Comparison of ENCODE assay signal across 15 cellular contexts in genomic region chr15:95286911-95287769, GRCh38.
DNase-seq lines count a peak whose midpoint lies in the region; ATAC-seq and TF ChIP-seq lines count a peak whose summit lies in the region.
"Had no signal": no experiment of that assay in that cellular context is flagged by ENCODE, and none has a peak within 500 bp of the region (broad histone marks: within the 10 kb centered on the region; RNA-seq: fewer than 3 reads in every experiment).

No MANE protein-coding gene starts in this region.

- H3K4me3 ChIP-seq in right atrium auricular region (no peak overlapping the region), lung (no peak overlapping the region), upper lobe of left lung (no peak overlapping the region)
- H3K4me3 ChIP-seq in CD8-positive, alpha-beta memory T cell (ENCODE audit: low read length) = no peak overlapping the region
- H3K4me3 ChIP-seq: K562 had no signal

- POLR2A ChIA-PET in CD8-positive, alpha-beta memory T cell (lab: Charles Lee) = no interaction called here

- H3K9me3 Mint-ChIP-seq in CD8-positive, alpha-beta memory T cell = no peaks in the 10 kb centered on the region
- H3K9me3 Mint-ChIP-seq: immature natural killer cell had no signal

- TF ChIP-seq POLR2A in upper lobe of left lung (IDR thresholded peaks at IDR 0.05) = no peak

- H3K27ac Mint-ChIP-seq in CD8-positive, alpha-beta memory T cell = no peak overlapping the region
- H3K27ac Mint-ChIP-seq: immature natural killer cell had no signal

- peaks cover 0 to 7% of the 10 kb centered on the region in 2 donors for H3K4me1 ChIP-seq in right atrium auricular region
- H3K4me1 ChIP-seq in lung (ENCODE audit: control insufficient read depth in 2 of 2, insufficient read depth in 2 of 2, low read length in 2 of 2) = peaks cover 0 to 1% of the 10 kb centered on the region in 2 donors
- H3K4me1 ChIP-seq in upper lobe of left lung = peaks cover 0 to 5% (median 0%) of the 10 kb centered on the region in 4 donors
- peaks cover 5% of the 10 kb centered on the region for H3K4me1 ChIP-seq in CD8-positive, alpha-beta memory T cell (ENCODE audit: insufficient read depth, low read length)

- H3K27ac ChIP-seq in right atrium auricular region (peak overlapping the region; percentile 37 to 44), lung (ENCODE audit: low read depth in 1 of 2, low read length in 1 of 2) (peak overlapping the region; percentile 37 to 74), upper lobe of left lung (peak overlapping the region; percentile 38 to 75 (median 50))
- no peak overlapping the region for H3K27ac ChIP-seq in CD8-positive, alpha-beta memory T cell (ENCODE audit: low read depth, low read length)

- TF ChIP-seq EP300 in upper lobe of left lung (IDR thresholded peaks at IDR 0.05) = no peak

- 46 to 69% methylated on average over 16 of the region's 16 CpGs for WGBS in lung, 2 donors
- 65 to 69% methylated on average over 16 of the region's 16 CpGs for WGBS in upper lobe of left lung, 2 donors

- H3K27me3 ChIP-seq in right atrium auricular region (no peaks in the 10 kb centered on the region), lung (ENCODE audit: control insufficient read depth, insufficient read depth) (no peaks in the 10 kb centered on the region), upper lobe of left lung (no peaks in the 10 kb centered on the region)
- no peaks in the 10 kb centered on the region for H3K27me3 ChIP-seq in CD8-positive, alpha-beta memory T cell (ENCODE audit: insufficient read depth, low read length, poor library complexity, severe bottlenecking)

- H3K36me3 Mint-ChIP-seq in CD8-positive, alpha-beta memory T cell = no peaks in the 10 kb centered on the region
- H3K36me3 Mint-ChIP-seq: immature natural killer cell had no signal

- no peak for TF ChIP-seq CTCF in right atrium auricular region (IDR thresholded peaks at IDR 0.05)
- TF ChIP-seq CTCF in lung (IDR thresholded peaks at IDR 0.05; ENCODE audit: control extremely low read depth, extremely low read depth) = no peak
- no peak for TF ChIP-seq CTCF in upper lobe of left lung (IDR thresholded peaks at IDR 0.05)

- H3K9me3 ChIP-seq in right atrium auricular region = no peaks in the 10 kb centered on the region
- H3K9me3 ChIP-seq in lung (ENCODE audit: control insufficient read depth in 2 of 2, insufficient read depth in 1 of 2, low read length in 1 of 2) = no peaks in the 10 kb centered on the region
- no peaks in the 10 kb centered on the region for H3K9me3 ChIP-seq in upper lobe of left lung
- no peaks in the 10 kb centered on the region for H3K9me3 ChIP-seq in CD8-positive, alpha-beta memory T cell (ENCODE audit: low read length)

- peaks cover 10 to 17% (median 14%) of the 10 kb centered on the region in 3 donors for H3K4me1 Mint-ChIP-seq in CD8-positive, alpha-beta memory T cell

- no peak for DNase-seq in right atrium auricular region (ENCODE audit: low spot score)
- DNase-seq in cardiac septum (ENCODE audit: low spot score) = no peak
- DNase-seq in astrocyte of the hippocampus (ENCODE audit: low read depth, low spot score) = peak; percentile 56
- no peak for DNase-seq in lung (ENCODE audit: low spot score)
- no peak for DNase-seq in upper lobe of left lung
- no peak for DNase-seq in DMS153 (lab: John Stamatoyannopoulos, UW)
- DNase-seq in CD8-positive, alpha-beta memory T cell = no peak
- no peak for DNase-seq in activated CD4-positive, CD25-positive, alpha-beta regulatory T cell treated with anti-CD3 and anti-CD28 coated beads, Interleukin-2, amount 50 U/mL, for 72 hours
- DNase-seq: DND-41; immature natural killer cell; NCI-H2107; occipital lobe; stimulated activated CD4-positive, alpha-beta T cell treated with anti-CD3 and anti-CD28 coated beads, Interleukin-1b, Interleukin-23, amount 100 ng/mL, for 48 hours had no signal

- ATAC-seq in lung (ENCODE audit: insufficient read depth, low FRiP score) (no peak), upper lobe of left lung (ENCODE audit: low FRiP score in 2 of 2) (no peak)
- ATAC-seq: K562, Panc1 had no signal

- intact Hi-C loops in cardiac septum (cut with DNase I) = no loop called here

- H3K4me3 Mint-ChIP-seq in CD8-positive, alpha-beta memory T cell = no peak overlapping the region
- H3K4me3 Mint-ChIP-seq: immature natural killer cell had no signal

- H3K27me3 Mint-ChIP-seq in CD8-positive, alpha-beta memory T cell = peaks cover 13 to 14% of the 10 kb centered on the region in 2 donors

- CTCF ChIA-PET in CD8-positive, alpha-beta memory T cell (lab: Charles Lee) = no interaction called here

- H3K36me3 ChIP-seq in right atrium auricular region = no peaks in the 10 kb centered on the region
- no peaks in the 10 kb centered on the region for H3K36me3 ChIP-seq in lung (ENCODE audit: control insufficient read depth in 2 of 2, insufficient read depth in 2 of 2, low read length in 2 of 2)
- H3K36me3 ChIP-seq in upper lobe of left lung = no peaks in the 10 kb centered on the region
- no peaks in the 10 kb centered on the region for H3K36me3 ChIP-seq in CD8-positive, alpha-beta memory T cell (ENCODE audit: insufficient read depth, low read length)
